Comparison of ENCODE assay signal across 15 cellular contexts in the genomic region with DNA sequence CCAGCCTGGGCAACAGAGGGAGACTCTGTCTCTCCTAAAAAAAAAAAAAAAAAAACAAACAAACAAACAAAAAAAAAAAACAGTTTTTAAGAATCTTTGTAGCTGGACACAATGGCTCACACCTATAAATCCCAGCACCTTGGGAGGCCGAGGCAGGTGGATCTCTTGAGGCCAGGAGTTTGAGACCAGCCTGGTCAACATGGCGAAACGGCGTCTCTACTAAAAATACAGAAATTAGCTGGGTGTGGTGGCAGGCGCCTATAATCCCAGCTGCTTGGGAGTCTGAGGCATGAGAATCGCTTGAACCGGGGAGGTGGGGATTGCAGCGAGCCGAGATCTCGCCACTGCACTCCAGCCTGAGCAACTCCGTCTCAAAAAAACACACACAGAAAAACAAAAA. TPM values are rescaled to one million over a fixed set of nuclear protein-coding genes. Genes with fewer than 3 reads are reported as not detected.
DNase-seq lines count a peak whose midpoint lies in the region; ATAC-seq and TF ChIP-seq lines count a peak whose summit lies in the region.
"Had no signal": no experiment of that assay in that cellular context is flagged by ENCODE, and none has a peak within 500 bp of the region (broad histone marks: within the 10 kb centered on the region; RNA-seq: fewer than 3 reads in every experiment).

No MANE protein-coding gene starts in this region.

- H3K4me1 Mint-ChIP-seq in activated naive CD4-positive, alpha-beta T cell treated with anti-CD3 and anti-CD28 coated beads, Interleukin-2, amount 50 U/mL, for 24 hours: no peaks in the 10 kb centered on the region
- no peaks in the 10 kb centered on the region for H3K4me1 Mint-ChIP-seq in naive B cell

- H3K36me3 Mint-ChIP-seq in activated naive CD4-positive, alpha-beta T cell treated with anti-CD3 and anti-CD28 coated beads, Interleukin-2, amount 50 U/mL, for 24 hours: peaks cover 6% of the 10 kb centered on the region
- H3K36me3 Mint-ChIP-seq in naive B cell: peaks cover 0 to 26% of the 10 kb centered on the region in 2 donors

- H3K27me3 Mint-ChIP-seq in activated naive CD4-positive, alpha-beta T cell treated with anti-CD3 and anti-CD28 coated beads, Interleukin-2, amount 50 U/mL, for 24 hours: no peaks in the 10 kb centered on the region
- no peaks in the 10 kb centered on the region for H3K27me3 Mint-ChIP-seq in naive B cell
- H3K27me3 Mint-ChIP-seq: CD4-positive, CD25-positive, alpha-beta regulatory T cell had no signal

- ATAC-seq in naive B cell (ENCODE audit: low read depth in 2 of 2): no peak
- ATAC-seq in GM18858 (IDR thresholded peaks at IDR 0.05; ENCODE audit: unreplicated experiment): no peak
- ATAC-seq in GM18517 (IDR thresholded peaks at IDR 0.05; ENCODE audit: unreplicated experiment): no peak

- no peak overlapping the region for H3K4me3 ChIP-seq in adipocyte (ENCODE audit: low read length)
- H3K4me3 ChIP-seq in tibial artery: no peak overlapping the region
- H3K4me3 ChIP-seq: ovary had no signal

- H3K9me3 Mint-ChIP-seq in activated naive CD4-positive, alpha-beta T cell treated with anti-CD3 and anti-CD28 coated beads, Interleukin-2, amount 50 U/mL, for 24 hours: no peaks in the 10 kb centered on the region
- H3K9me3 Mint-ChIP-seq in naive B cell: no peaks in the 10 kb centered on the region

- no peak for TF ChIP-seq CTCF in tibial artery (IDR thresholded peaks at IDR 0.05)

- peaks cover 83% of the 10 kb centered on the region for H3K36me3 ChIP-seq in adipocyte (ENCODE audit: control insufficient read depth, insufficient read depth, low read length, severe bottlenecking)
- peaks cover 55 to 89% (median 85%) of the 10 kb centered on the region in 3 donors for H3K36me3 ChIP-seq in tibial artery
- H3K36me3 ChIP-seq: ovary had no signal

- H3K4me1 ChIP-seq in adipocyte (ENCODE audit: control insufficient read depth, insufficient read depth, low read length): peaks cover 28% of the 10 kb centered on the region
- peaks cover 0 to 8% (median 7%) of the 10 kb centered on the region in 4 donors for H3K4me1 ChIP-seq in tibial artery

- H3K27ac Mint-ChIP-seq in activated naive CD4-positive, alpha-beta T cell treated with anti-CD3 and anti-CD28 coated beads, Interleukin-2, amount 50 U/mL, for 24 hours: peak overlapping the region; percentile 77
- peak overlapping the region in 4 of 6 donors; percentile 45 to 86 (median 68) for H3K27ac Mint-ChIP-seq in naive B cell

- H3K9ac ChIP-seq in adipocyte (ENCODE audit: low read length): peak overlapping the region; percentile 8

- peak overlapping the region; percentile 31 to 50 for H3K27ac ChIP-seq in tibial artery
- H3K27ac ChIP-seq: ovary had no signal

- DNase-seq in activated naive CD4-positive, alpha-beta T cell treated with anti-CD3 and anti-CD28 coated beads, Interleukin-2, amount 50 U/mL, for 16 hours: no peak
- DNase-seq in adipocyte (ENCODE audit: low read depth) (no peak), naive B cell (no peak), tibial artery (peak in 1 of 2 donors; percentile 17), iPS-NIHi11 (ENCODE audit: low spot score) (no peak)
- DNase-seq: activated CD4-positive, alpha-beta T cell treated with anti-CD3 and anti-CD28 coated beads, Interleukin-2, amount 50 U/mL, for 1 hour; CD4-positive, CD25-positive, alpha-beta regulatory T cell; HCEC 1CT; NCI-H526; Right ventricle myocardium superior; stimulated activated CD4-positive, alpha-beta T cell treated with anti-CD3 and anti-CD28 coated beads, Interleukin-2, amount 100 ng/mL, for 24 hours had no signal

- no peak overlapping the region for H3K4me3 Mint-ChIP-seq in activated naive CD4-positive, alpha-beta T cell treated with anti-CD3 and anti-CD28 coated beads, Interleukin-2, amount 50 U/mL, for 24 hours
- H3K4me3 Mint-ChIP-seq in naive B cell: no peak overlapping the region

- intact Hi-C loops in tibial artery (cut with DNase I; ENCODE audit: low total_unique reads): no loop called here

- H3K9me3 ChIP-seq in adipocyte (ENCODE audit: control insufficient read depth, low read length): no peaks in the 10 kb centered on the region
- no peaks in the 10 kb centered on the region for H3K9me3 ChIP-seq in tibial artery
- H3K9me3 ChIP-seq: ovary had no signal

- no peaks in the 10 kb centered on the region for H3K27me3 ChIP-seq in adipocyte (replicated peaks; ENCODE audit: control insufficient read depth, insufficient read depth, low read length)
- no peaks in the 10 kb centered on the region for H3K27me3 ChIP-seq in tibial artery
- H3K27me3 ChIP-seq: ovary had no signal

RNA-seq across cellular contexts. Expression of a gene that starts 53.1 kb away (rescaled TPM):
- polyA plus RNA-seq in naive B cell (ENCODE audit: low read depth in 6 of 6): under 1 TPM; 0.21 to 0.63 (median 0.36) TPM
